20 cellular contexts compared by ENCODE assay signal in the genomic region with DNA sequence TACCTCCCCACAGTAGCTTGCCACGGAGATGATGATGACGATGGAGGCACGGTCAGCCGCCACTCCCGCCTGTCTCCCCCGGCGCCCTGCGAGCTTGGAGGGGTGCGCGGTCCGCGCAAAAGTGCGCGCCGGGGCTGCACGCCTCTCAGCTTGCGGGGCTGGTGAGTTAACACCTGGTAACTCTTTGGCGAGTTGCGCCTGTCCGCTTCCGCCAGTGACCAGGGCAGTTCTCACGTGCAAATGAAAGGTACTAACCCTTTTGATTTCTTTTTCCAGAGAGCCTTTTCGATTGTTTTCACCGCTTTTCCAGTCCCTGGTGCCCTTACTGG. TPM values are rescaled to one million over a fixed set of nuclear protein-coding genes. Genes with fewer than 3 reads are reported as not detected.
DNase-seq lines count a peak whose midpoint lies in the region; ATAC-seq and TF ChIP-seq lines count a peak whose summit lies in the region.
"Had no signal": no experiment of that assay in that cellular context is flagged by ENCODE, and none has a peak within 500 bp of the region (broad histone marks: within the 10 kb centered on the region; RNA-seq: fewer than 3 reads in every experiment).

No MANE protein-coding gene starts in this region.

- no peaks in the 10 kb centered on the region for H3K9me3 Mint-ChIP-seq in GM23338
- no peaks in the 10 kb centered on the region for H3K9me3 Mint-ChIP-seq in neural crest cell
- H3K9me3 Mint-ChIP-seq: activated CD4-positive, alpha-beta T cell treated with anti-CD3 and anti-CD28 coated beads, Interleukin-2, amount 10 ng/mL, durations not matched to agents 7 days and 5 days had no signal

- no peaks in the 10 kb centered on the region for H3K9me2 ChIP-seq in GM23338 (ENCODE audit: insufficient read depth)

- peak; percentile 4 for ATAC-seq in GM23338
- ATAC-seq: gastroesophageal sphincter had no signal

- H3K27me3 ChIP-seq in GM23338 (ENCODE audit: insufficient read depth), result peaks cover 87% of the 10 kb centered on the region
- H3K27me3 ChIP-seq: vagina had no signal

- H3K36me3 Mint-ChIP-seq in GM23338 (ENCODE audit: low read depth), result no peaks in the 10 kb centered on the region; the same call in 2 of the 3 replicates
- no peaks in the 10 kb centered on the region for H3K36me3 Mint-ChIP-seq in neural crest cell (ENCODE audit: low read depth)

- H3K4me2 ChIP-seq in GM23338, result peak overlapping the region; percentile 76

- H3K4me1 Mint-ChIP-seq in GM23338, result peaks cover 44% of the 10 kb centered on the region
- peaks cover 57% of the 10 kb centered on the region for H3K4me1 Mint-ChIP-seq in neural crest cell

- peak overlapping the region; percentile 50 for H3K4me3 ChIP-seq in GM23338
- peak overlapping the region; percentile 33 for H3K4me3 ChIP-seq in astrocyte of the cerebellum (ENCODE audit: low read depth, low read length)
- peak overlapping the region; percentile 47 for H3K4me3 ChIP-seq in fibroblast of the aortic adventitia (ENCODE audit: low read depth, low read length)
- H3K4me3 ChIP-seq: gastroesophageal sphincter, HAP-1, vagina had no signal

- H3K27ac Mint-ChIP-seq in GM23338 (no peak overlapping the region), neural crest cell (ENCODE audit: unreplicated experiment) (no peak overlapping the region)
- H3K27ac Mint-ChIP-seq: activated CD4-positive, alpha-beta T cell treated with anti-CD3 and anti-CD28 coated beads, Interleukin-2, amount 10 ng/mL, durations not matched to agents 7 days and 5 days had no signal

- no peak for TF ChIP-seq CTCF in GM23338 (conservative IDR thresholded peaks at IDR 0.05; ENCODE audit: low read depth in 2 of 2)
- TF ChIP-seq CTCF in astrocyte of the cerebellum (IDR thresholded peaks at IDR 0.05; ENCODE audit: low read depth, low read length, missing control alignments), result no peak
- TF ChIP-seq CTCF in fibroblast of the aortic adventitia (IDR thresholded peaks at IDR 0.05; ENCODE audit: insufficient read depth, low read length), result no peak
- no peak for TF ChIP-seq CTCF in neural crest cell (conservative IDR thresholded peaks at IDR 0.05)

- no peaks in the 10 kb centered on the region for H3K79me2 ChIP-seq in GM23338 (replicated peaks; ENCODE audit: insufficient read depth)

- no peaks in the 10 kb centered on the region for H3K36me3 ChIP-seq in GM23338 (ENCODE audit: insufficient read depth)
- H3K36me3 ChIP-seq: gastroesophageal sphincter, HAP-1, vagina had no signal

- peaks cover 30% of the 10 kb centered on the region for H3K4me1 ChIP-seq in GM23338 (ENCODE audit: insufficient read depth)
- H3K4me1 ChIP-seq: vagina had no signal

- in situ Hi-C loops in astrocyte of the cerebellum (cut with HindIII; ENCODE audit: low sequenced_read_pairs), result no loop called here

- no peak overlapping the region for H3K27ac ChIP-seq in GM23338 (ENCODE audit: low read depth)
- H3K27ac ChIP-seq: gastroesophageal sphincter, vagina had no signal

- H4K20me1 ChIP-seq in GM23338 (replicated peaks; ENCODE audit: insufficient read depth), result no peaks in the 10 kb centered on the region

- H3K4me3 Mint-ChIP-seq in GM23338 (peak overlapping the region; percentile 75), neural crest cell (peak overlapping the region; percentile 80)
- H3K4me3 Mint-ChIP-seq: activated CD4-positive, alpha-beta T cell treated with anti-CD3 and anti-CD28 coated beads, Interleukin-2, amount 10 ng/mL, durations not matched to agents 7 days and 5 days had no signal

- H2AFZ ChIP-seq in GM23338, result peak overlapping the region; percentile 8; the same call in 1 of the 2 replicates

- peak; percentile 22 for DNase-seq in GM23338 (ENCODE audit: low spot score)
- no peak for DNase-seq in astrocyte of the cerebellum (ENCODE audit: low read depth)
- DNase-seq in fibroblast of the aortic adventitia (ENCODE audit: low read depth), result no peak
- DNase-seq in neural crest cell (ENCODE audit: low read depth, low spot score), result no peak
- no peak for DNase-seq in activated CD4-positive, CD25-positive, alpha-beta regulatory T cell (lab: John Stamatoyannopoulos, UW)
- DNase-seq in pons (ENCODE audit: low spot score), result no peak
- DNase-seq in NCI-H748 treated with DMSO at 0.1 percent for 48 hours (lab: John Stamatoyannopoulos, UW), result no peak
- DNase-seq in globus pallidus (ENCODE audit: low spot score), result no peak
- DNase-seq: activated CD4-positive, alpha-beta T cell treated with anti-CD3 and anti-CD28 coated beads, Interleukin-2, amount 10 ng/mL, durations not matched to agents 7 days and 5 days; activated naive CD4-positive, alpha-beta T cell treated with Interleukin-2 at 50 U/mL for 16 hours; aorta; KG1; NCI-H2029; RPMI8226; stimulated activated CD4-positive, alpha-beta T cell treated with anti-CD3 and anti-CD28 coated beads, Interleukin-2, amount 100 ng/mL, for 24 hours had no signal

- H3K27me3 Mint-ChIP-seq in GM23338 (ENCODE audit: insufficient read depth, low read depth, poor library complexity) (peaks cover 56% of the 10 kb centered on the region), neural crest cell (ENCODE audit: low read depth) (peaks cover 78% of the 10 kb centered on the region)

- H3F3A ChIP-seq in GM23338 (replicated peaks; ENCODE audit: low read depth), result peaks cover 5% of the 10 kb centered on the region; the same call in 1 of the 2 replicates

TF ChIP-seq in GM23338, 12 proteins besides CTCF, POLR2A, EP300 and RAD21 (continues in another document):
- TF ChIP-seq ZNF114 (CRISPR knock-in tag; IDR thresholded peaks at IDR 0.05) (no peak), STAT1 (IDR thresholded peaks at IDR 0.05; ENCODE audit: unreplicated experiment) (no peak), POLR2AphosphoS5 (IDR thresholded peaks at IDR 0.05; ENCODE audit: low read depth) (no peak), ZNF331 (CRISPR knock-in tag; IDR thresholded peaks at IDR 0.05; ENCODE audit: low read depth) (no peak), EZH2phosphoT487 (IDR thresholded peaks at IDR 0.05; ENCODE audit: unreplicated experiment) (no peak)
- TF ChIP-seq, protein P1, sequence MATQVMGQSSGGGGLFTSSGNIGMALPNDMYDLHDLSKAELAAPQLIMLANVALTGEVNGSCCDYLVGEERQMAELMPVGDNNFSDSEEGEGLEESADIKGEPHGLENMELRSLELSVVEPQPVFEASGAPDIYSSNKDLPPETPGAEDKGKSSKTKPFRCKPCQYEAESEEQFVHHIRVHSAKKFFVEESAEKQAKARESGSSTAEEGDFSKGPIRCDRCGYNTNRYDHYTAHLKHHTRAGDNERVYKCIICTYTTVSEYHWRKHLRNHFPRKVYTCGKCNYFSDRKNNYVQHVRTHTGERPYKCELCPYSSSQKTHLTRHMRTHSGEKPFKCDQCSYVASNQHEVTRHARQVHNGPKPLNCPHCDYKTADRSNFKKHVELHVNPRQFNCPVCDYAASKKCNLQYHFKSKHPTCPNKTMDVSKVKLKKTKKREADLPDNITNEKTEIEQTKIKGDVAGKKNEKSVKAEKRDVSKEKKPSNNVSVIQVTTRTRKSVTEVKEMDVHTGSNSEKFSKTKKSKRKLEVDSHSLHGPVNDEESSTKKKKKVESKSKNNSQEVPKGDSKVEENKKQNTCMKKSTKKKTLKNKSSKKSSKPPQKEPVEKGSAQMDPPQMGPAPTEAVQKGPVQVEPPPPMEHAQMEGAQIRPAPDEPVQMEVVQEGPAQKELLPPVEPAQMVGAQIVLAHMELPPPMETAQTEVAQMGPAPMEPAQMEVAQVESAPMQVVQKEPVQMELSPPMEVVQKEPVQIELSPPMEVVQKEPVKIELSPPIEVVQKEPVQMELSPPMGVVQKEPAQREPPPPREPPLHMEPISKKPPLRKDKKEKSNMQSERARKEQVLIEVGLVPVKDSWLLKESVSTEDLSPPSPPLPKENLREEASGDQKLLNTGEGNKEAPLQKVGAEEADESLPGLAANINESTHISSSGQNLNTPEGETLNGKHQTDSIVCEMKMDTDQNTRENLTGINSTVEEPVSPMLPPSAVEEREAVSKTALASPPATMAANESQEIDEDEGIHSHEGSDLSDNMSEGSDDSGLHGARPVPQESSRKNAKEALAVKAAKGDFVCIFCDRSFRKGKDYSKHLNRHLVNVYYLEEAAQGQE (IDR thresholded peaks at IDR 0.05; ENCODE audit: unreplicated experiment), result no peak

RNA-seq across cellular contexts. Expression of a gene that starts 6.1 kb away (rescaled TPM):
- total RNA-seq in GM23338 (2014; rRNA removed; shearing (Covaris generic)), result 1.6 and 3.0 TPM in 2 replicates
- 0.49 and 0.73 TPM in 2 replicates for polyA plus RNA-seq in GM23338 (2016; fragmentation: Nextera tagmentation; extraction: Ambion mirVana)
- total RNA-seq in fibroblast of the aortic adventitia (ENCODE audit: low replicate concordance) (8.3 and 8.9 TPM in 2 replicates), neural crest cell (10.5 and 11.0 TPM in 2 replicates)
- total RNA-seq: activated CD4-positive, alpha-beta T cell treated with anti-CD3 and anti-CD28 coated beads, Interleukin-2, amount 10 ng/mL, durations not matched to agents 7 days and 5 days; mesenteric fat pad; NCI-H460 had no signal
